Comparison of ENCODE assay signal across 1 cellular context in genomic region chr10:104332243-104333036, GRCh38.
TF ChIP-seq lines count a peak whose summit lies in the region.

No MANE protein-coding gene starts in this region.

TF ChIP-seq in K562, 482 proteins besides CTCF, POLR2A, EP300 and RAD21 (continued from another document and continues in another):
- TF ChIP-seq ZNF407 (IDR thresholded peaks at IDR 0.05; ENCODE audit: low read depth), result no peak
- TF ChIP-seq MITF (IDR thresholded peaks at IDR 0.05), result no peak
- no peak for TF ChIP-seq ZBTB8A (IDR thresholded peaks at IDR 0.05; ENCODE audit: partially characterized antibody)
- no peak for TF ChIP-seq ZNF398 (CRISPR knock-in tag; IDR thresholded peaks at IDR 0.05)
- TF ChIP-seq SIN3A (IDR thresholded peaks at IDR 0.05; ENCODE audit: borderline replicate concordance in 2 of 2, control insufficient read depth in 1 of 2, low read depth in 2 of 2, low read length in 2 of 2), result no peak
- no peak for TF ChIP-seq ZNF347 (CRISPR knock-in tag; IDR thresholded peaks at IDR 0.05; ENCODE audit: low read depth)
- TF ChIP-seq RFX5 (IDR thresholded peaks at IDR 0.05; ENCODE audit: low read depth, low read length), result no peak
- no peak for TF ChIP-seq PHB (CRISPR knock-in tag; IDR thresholded peaks at IDR 0.05)
- 0 out of 4 replicates have a peak, but pooled peaks have one; percentile 14 to 40 for TF ChIP-seq KDM1A (IDR thresholded peaks at IDR 0.05)
- no peak for TF ChIP-seq HDAC6 (IDR thresholded peaks at IDR 0.05; ENCODE audit: low read depth, low read length)
- no peak for TF ChIP-seq BACH1 (tag; IDR thresholded peaks at IDR 0.05)
- no peak for TF ChIP-seq ZNF740 (CRISPR knock-in tag; IDR thresholded peaks at IDR 0.05)
- TF ChIP-seq ZNF740 (tag; IDR thresholded peaks at IDR 0.05), result no peak
- peak; percentile 81 for TF ChIP-seq ZBTB40 (IDR thresholded peaks at IDR 0.05)
- TF ChIP-seq ZBTB40 (CRISPR knock-in tag; IDR thresholded peaks at IDR 0.05), result peak; percentile 62; the same call in 1 of the 2 replicates
- no peak for TF ChIP-seq PHF20 (IDR thresholded peaks at IDR 0.05; ENCODE audit: partially characterized antibody)
- no peak for TF ChIP-seq PHTF2 (CRISPR knock-in tag; IDR thresholded peaks at IDR 0.05)
- 0 out of 2 replicates have a peak, but pooled peaks have one; percentile 13 for TF ChIP-seq ETV1 (tag; conservative IDR thresholded peaks at IDR 0.05; ENCODE audit: low read depth)
- TF ChIP-seq IFI16 (CRISPR knock-in tag; IDR thresholded peaks at IDR 0.05), result no peak
- no peak for TF ChIP-seq ZNF551 (CRISPR knock-in tag; IDR thresholded peaks at IDR 0.05)
- no peak for TF ChIP-seq TCFL5 (CRISPR knock-in tag; conservative IDR thresholded peaks at IDR 0.05)
- peak; percentile 33; the same call in 1 of the 2 replicates for TF ChIP-seq NR2C1 (IDR thresholded peaks at IDR 0.05)
- peak; percentile 44; the same call in 1 of the 2 replicates for TF ChIP-seq NR2C1 (tag; IDR thresholded peaks at IDR 0.05)
- no peak for TF ChIP-seq ZSCAN29 (IDR thresholded peaks at IDR 0.05)
- TF ChIP-seq CBX1 (IDR thresholded peaks at IDR 0.05; ENCODE audit: low read depth), result no peak
- peak; percentile 85 for TF ChIP-seq ARID1B (IDR thresholded peaks at IDR 0.05)
- TF ChIP-seq ZNF586 (CRISPR knock-in tag; conservative IDR thresholded peaks at IDR 0.05), result no peak
- no peak for TF ChIP-seq GMEB1 (CRISPR knock-in tag; IDR thresholded peaks at IDR 0.05)
- no peak for TF ChIP-seq MYBL2 (IDR thresholded peaks at IDR 0.05; ENCODE audit: low read depth)
- no peak for TF ChIP-seq MYBL2 (CRISPR knock-in tag; IDR thresholded peaks at IDR 0.05; ENCODE audit: borderline replicate concordance)
- no peak for TF ChIP-seq DNMT1 (IDR thresholded peaks at IDR 0.05)
- no peak for TF ChIP-seq COPS2 (conservative IDR thresholded peaks at IDR 0.05)
- TF ChIP-seq SAFB (IDR thresholded peaks at IDR 0.05; ENCODE audit: borderline replicate concordance, low read depth, low read length), result no peak
- TF ChIP-seq KDM5B (IDR thresholded peaks at IDR 0.05; ENCODE audit: insufficient replicate concordance, low read depth, low read length), result no peak
- 0 out of 2 replicates have a peak, but pooled peaks have one; percentile 10 for TF ChIP-seq MTA2 (IDR thresholded peaks at IDR 0.05; ENCODE audit: low read depth)
- TF ChIP-seq ZNF280B (CRISPR knock-in tag; IDR thresholded peaks at IDR 0.05), result no peak
